Comparison of ENCODE assay signal across 1 cellular context in genomic region chr2:44168684-44169154, GRCh38.
TF ChIP-seq lines count a peak whose summit lies in the region.

PPM1B (plus strand) TSS chr2:44168875; CDS start chr2:44201200, 32,325 bp downstream.

TF ChIP-seq in HepG2, 621 proteins besides CTCF, POLR2A, EP300 and RAD21 (continued from another document and continues in another):
- TF ChIP-seq, protein P1, sequence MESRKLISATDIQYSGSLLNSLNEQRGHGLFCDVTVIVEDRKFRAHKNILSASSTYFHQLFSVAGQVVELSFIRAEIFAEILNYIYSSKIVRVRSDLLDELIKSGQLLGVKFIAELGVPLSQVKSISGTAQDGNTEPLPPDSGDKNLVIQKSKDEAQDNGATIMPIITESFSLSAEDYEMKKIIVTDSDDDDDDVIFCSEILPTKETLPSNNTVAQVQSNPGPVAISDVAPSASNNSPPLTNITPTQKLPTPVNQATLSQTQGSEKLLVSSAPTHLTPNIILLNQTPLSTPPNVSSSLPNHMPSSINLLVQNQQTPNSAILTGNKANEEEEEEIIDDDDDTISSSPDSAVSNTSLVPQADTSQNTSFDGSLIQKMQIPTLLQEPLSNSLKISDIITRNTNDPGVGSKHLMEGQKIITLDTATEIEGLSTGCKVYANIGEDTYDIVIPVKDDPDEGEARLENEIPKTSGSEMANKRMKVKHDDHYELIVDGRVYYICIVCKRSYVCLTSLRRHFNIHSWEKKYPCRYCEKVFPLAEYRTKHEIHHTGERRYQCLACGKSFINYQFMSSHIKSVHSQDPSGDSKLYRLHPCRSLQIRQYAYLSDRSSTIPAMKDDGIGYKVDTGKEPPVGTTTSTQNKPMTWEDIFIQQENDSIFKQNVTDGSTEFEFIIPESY (CRISPR knock-in tag; IDR thresholded peaks at IDR 0.05): 0 out of 2 replicates have a peak, but pooled peaks have one; percentile 30
- TF ChIP-seq XBP1 (CRISPR knock-in tag; IDR thresholded peaks at IDR 0.05): no peak
- TF ChIP-seq SP4 (CRISPR knock-in tag; IDR thresholded peaks at IDR 0.05): peak; percentile 93
- no peak for TF ChIP-seq SMC3 (IDR thresholded peaks at IDR 0.05; ENCODE audit: low read length)
- no peak for TF ChIP-seq U2AF2 (IDR thresholded peaks at IDR 0.05; ENCODE audit: low read depth, low read length)
- no peak for TF ChIP-seq RNF2 (conservative IDR thresholded peaks at IDR 0.05; ENCODE audit: low read depth)
- TF ChIP-seq HOXA5 (CRISPR knock-in tag; IDR thresholded peaks at IDR 0.05): peak; percentile 22; the same call in 1 of the 2 replicates
- TF ChIP-seq MIER3 (CRISPR knock-in tag; IDR thresholded peaks at IDR 0.05; ENCODE audit: borderline replicate concordance): peak; percentile 52; the same call in 1 of the 2 replicates
- TF ChIP-seq NCOA5 (CRISPR knock-in tag; IDR thresholded peaks at IDR 0.05): no peak
- TF ChIP-seq, protein P2, sequence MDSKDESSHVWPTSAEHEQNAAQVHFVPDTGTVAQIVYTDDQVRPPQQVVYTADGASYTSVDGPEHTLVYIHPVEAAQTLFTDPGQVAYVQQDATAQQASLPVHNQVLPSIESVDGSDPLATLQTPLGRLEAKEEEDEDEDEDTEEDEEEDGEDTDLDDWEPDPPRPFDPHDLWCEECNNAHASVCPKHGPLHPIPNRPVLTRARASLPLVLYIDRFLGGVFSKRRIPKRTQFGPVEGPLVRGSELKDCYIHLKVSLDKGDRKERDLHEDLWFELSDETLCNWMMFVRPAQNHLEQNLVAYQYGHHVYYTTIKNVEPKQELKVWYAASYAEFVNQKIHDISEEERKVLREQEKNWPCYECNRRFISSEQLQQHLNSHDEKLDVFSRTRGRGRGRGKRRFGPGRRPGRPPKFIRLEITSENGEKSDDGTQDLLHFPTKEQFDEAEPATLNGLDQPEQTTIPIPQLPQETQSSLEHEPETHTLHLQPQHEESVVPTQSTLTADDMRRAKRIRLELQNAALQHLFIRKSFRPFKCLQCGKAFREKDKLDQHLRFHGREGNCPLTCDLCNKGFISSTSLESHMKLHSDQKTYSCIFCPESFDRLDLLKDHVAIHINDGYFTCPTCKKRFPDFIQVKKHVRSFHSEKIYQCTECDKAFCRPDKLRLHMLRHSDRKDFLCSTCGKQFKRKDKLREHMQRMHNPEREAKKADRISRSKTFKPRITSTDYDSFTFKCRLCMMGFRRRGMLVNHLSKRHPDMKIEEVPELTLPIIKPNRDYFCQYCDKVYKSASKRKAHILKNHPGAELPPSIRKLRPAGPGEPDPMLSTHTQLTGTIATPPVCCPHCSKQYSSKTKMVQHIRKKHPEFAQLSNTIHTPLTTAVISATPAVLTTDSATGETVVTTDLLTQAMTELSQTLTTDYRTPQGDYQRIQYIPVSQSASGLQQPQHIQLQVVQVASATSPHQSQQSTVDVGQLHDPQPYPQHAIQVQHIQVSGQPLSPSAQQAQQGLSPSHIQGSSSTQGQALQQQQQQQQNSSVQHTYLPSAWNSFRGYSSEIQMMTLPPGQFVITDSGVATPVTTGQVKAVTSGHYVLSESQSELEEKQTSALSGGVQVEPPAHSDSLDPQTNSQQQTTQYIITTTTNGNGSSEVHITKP (CRISPR knock-in tag; IDR thresholded peaks at IDR 0.05; ENCODE audit: low read depth): no peak
- TF ChIP-seq CAMTA2 (CRISPR knock-in tag; IDR thresholded peaks at IDR 0.05; ENCODE audit: borderline replicate concordance): no peak; the same call in 1 of the 2 replicates
- no peak for TF ChIP-seq SRSF1 (optimal IDR thresholded peaks at IDR 0.05; ENCODE audit: low read depth, low read length)
- no peak for TF ChIP-seq ZNF180 (CRISPR knock-in tag; IDR thresholded peaks at IDR 0.05; ENCODE audit: borderline replicate concordance, low read depth)
- no peak for TF ChIP-seq CCAR2 (optimal IDR thresholded peaks at IDR 0.05; ENCODE audit: low read depth, low read length)
- TF ChIP-seq TIGD3 (CRISPR knock-in tag; IDR thresholded peaks at IDR 0.05; ENCODE audit: borderline replicate concordance): 0 out of 2 replicates have a peak, but pooled peaks have one; percentile 46
- TF ChIP-seq ZNF101 (CRISPR knock-in tag; IDR thresholded peaks at IDR 0.05; ENCODE audit: borderline replicate concordance, low read depth): no peak
- no peak for TF ChIP-seq ZNF20 (CRISPR knock-in tag; IDR thresholded peaks at IDR 0.05)
- TF ChIP-seq ZFP36L1 (CRISPR knock-in tag; IDR thresholded peaks at IDR 0.05): no peak
- no peak for TF ChIP-seq ZNF503 (CRISPR knock-in tag; IDR thresholded peaks at IDR 0.05)
- TF ChIP-seq, protein P3, sequence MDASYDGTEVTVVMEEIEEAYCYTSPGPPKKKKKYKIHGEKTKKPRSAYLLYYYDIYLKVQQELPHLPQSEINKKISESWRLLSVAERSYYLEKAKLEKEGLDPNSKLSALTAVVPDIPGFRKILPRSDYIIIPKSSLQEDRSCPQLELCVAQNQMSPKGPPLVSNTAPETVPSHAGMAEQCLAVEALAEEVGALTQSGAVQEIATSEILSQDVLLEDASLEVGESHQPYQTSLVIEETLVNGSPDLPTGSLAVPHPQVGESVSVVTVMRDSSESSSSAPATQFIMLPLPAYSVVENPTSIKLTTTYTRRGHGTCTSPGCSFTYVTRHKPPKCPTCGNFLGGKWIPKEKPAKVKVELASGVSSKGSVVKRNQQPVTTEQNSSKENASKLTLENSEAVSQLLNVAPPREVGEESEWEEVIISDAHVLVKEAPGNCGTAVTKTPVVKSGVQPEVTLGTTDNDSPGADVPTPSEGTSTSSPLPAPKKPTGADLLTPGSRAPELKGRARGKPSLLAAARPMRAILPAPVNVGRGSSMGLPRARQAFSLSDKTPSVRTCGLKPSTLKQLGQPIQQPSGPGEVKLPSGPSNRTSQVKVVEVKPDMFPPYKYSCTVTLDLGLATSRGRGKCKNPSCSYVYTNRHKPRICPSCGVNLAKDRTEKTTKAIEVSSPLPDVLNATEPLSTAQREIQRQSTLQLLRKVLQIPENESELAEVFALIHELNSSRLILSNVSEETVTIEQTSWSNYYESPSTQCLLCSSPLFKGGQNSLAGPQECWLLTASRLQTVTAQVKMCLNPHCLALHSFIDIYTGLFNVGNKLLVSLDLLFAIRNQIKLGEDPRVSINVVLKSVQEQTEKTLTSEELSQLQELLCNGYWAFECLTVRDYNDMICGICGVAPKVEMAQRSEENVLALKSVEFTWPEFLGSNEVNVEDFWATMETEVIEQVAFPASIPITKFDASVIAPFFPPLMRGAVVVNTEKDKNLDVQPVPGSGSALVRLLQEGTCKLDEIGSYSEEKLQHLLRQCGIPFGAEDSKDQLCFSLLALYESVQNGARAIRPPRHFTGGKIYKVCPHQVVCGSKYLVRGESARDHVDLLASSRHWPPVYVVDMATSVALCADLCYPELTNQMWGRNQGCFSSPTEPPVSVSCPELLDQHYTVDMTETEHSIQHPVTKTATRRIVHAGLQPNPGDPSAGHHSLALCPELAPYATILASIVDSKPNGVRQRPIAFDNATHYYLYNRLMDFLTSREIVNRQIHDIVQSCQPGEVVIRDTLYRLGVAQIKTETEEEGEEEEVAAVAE (CRISPR knock-in tag; IDR thresholded peaks at IDR 0.05; ENCODE audit: borderline replicate concordance): no peak
- no peak for TF ChIP-seq ZNF354B (CRISPR knock-in tag; IDR thresholded peaks at IDR 0.05)
- no peak for TF ChIP-seq KDM6A (CRISPR knock-in tag; IDR thresholded peaks at IDR 0.05; ENCODE audit: low read depth)
- TF ChIP-seq ZSCAN29 (CRISPR knock-in tag; conservative IDR thresholded peaks at IDR 0.05): no peak
- TF ChIP-seq ZNF713 (CRISPR knock-in tag; IDR thresholded peaks at IDR 0.05): no peak
- TF ChIP-seq KLF12 (CRISPR knock-in tag; IDR thresholded peaks at IDR 0.05; ENCODE audit: borderline replicate concordance): no peak
- TF ChIP-seq PHF8 (CRISPR knock-in tag; IDR thresholded peaks at IDR 0.05): peak; percentile 91
- TF ChIP-seq IRX3 (CRISPR knock-in tag; IDR thresholded peaks at IDR 0.05; ENCODE audit: borderline replicate concordance, low read depth): no peak
- TF ChIP-seq ZNF780A (CRISPR knock-in tag; IDR thresholded peaks at IDR 0.05): no peak
- TF ChIP-seq ZBTB3 (CRISPR knock-in tag; IDR thresholded peaks at IDR 0.05; ENCODE audit: borderline replicate concordance, low read depth): no peak
- no peak for TF ChIP-seq POLR2AphosphoS2 (IDR thresholded peaks at IDR 0.05; ENCODE audit: low read depth, low read length)
- TF ChIP-seq PLRG1 (conservative IDR thresholded peaks at IDR 0.05): no peak
- TF ChIP-seq JARID2 (CRISPR knock-in tag; IDR thresholded peaks at IDR 0.05; ENCODE audit: insufficient replicate concordance): peak; percentile 63
- no peak; the same call in 1 of the 2 replicates for TF ChIP-seq TARDBP (CRISPR knock-in tag; IDR thresholded peaks at IDR 0.05)
- TF ChIP-seq, protein P4, sequence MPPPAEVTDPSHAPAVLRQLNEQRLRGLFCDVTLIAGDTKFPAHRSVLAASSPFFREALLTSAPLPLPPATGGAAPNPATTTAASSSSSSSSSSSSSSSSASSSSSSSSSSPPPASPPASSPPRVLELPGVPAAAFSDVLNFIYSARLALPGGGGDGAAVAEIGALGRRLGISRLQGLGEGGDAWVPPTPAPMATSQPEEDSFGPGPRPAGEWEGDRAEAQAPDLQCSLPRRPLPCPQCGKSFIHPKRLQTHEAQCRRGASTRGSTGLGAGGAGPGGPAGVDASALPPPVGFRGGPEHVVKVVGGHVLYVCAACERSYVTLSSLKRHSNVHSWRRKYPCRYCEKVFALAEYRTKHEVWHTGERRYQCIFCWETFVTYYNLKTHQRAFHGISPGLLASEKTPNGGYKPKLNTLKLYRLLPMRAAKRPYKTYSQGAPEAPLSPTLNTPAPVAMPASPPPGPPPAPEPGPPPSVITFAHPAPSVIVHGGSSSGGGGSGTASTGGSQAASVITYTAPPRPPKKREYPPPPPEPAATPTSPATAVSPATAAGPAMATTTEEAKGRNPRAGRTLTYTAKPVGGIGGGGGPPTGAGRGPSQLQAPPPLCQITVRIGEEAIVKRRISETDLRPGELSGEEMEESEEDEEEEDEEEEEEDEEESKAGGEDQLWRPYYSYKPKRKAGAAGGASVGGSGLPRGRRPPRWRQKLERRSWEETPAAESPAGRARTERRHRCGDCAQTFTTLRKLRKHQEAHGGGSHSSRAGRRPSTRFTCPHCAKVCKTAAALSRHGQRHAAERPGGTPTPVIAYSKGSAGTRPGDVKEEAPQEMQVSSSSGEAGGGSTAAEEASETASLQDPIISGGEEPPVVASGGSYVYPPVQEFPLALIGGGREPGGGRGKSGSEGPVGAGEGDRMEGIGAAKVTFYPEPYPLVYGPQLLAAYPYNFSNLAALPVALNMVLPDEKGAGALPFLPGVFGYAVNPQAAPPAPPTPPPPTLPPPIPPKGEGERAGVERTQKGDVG (CRISPR knock-in tag; IDR thresholded peaks at IDR 0.05; ENCODE audit: borderline replicate concordance): no peak
- TF ChIP-seq JUNB (CRISPR knock-in tag; IDR thresholded peaks at IDR 0.05; ENCODE audit: borderline replicate concordance): no peak
- TF ChIP-seq DNMT3B (CRISPR knock-in tag; conservative IDR thresholded peaks at IDR 0.05): no peak
- TF ChIP-seq CREBL2 (CRISPR knock-in tag; IDR thresholded peaks at IDR 0.05; ENCODE audit: borderline replicate concordance): no peak
- TF ChIP-seq NRL (CRISPR knock-in tag; IDR thresholded peaks at IDR 0.05; ENCODE audit: borderline replicate concordance): peak; percentile 74; the same call in 1 of the 2 replicates
- TF ChIP-seq, protein P5, sequence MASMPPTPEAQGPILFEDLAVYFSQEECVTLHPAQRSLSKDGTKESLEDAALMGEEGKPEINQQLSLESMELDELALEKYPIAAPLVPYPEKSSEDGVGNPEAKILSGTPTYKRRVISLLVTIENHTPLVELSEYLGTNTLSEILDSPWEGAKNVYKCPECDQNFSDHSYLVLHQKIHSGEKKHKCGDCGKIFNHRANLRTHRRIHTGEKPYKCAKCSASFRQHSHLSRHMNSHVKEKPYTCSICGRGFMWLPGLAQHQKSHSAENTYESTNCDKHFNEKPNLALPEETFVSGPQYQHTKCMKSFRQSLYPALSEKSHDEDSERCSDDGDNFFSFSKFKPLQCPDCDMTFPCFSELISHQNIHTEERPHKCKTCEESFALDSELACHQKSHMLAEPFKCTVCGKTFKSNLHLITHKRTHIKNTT (CRISPR knock-in tag; IDR thresholded peaks at IDR 0.05): no peak
- TF ChIP-seq ZNF589 (CRISPR knock-in tag; conservative IDR thresholded peaks at IDR 0.05): 0 out of 2 replicates have a peak, but pooled peaks have one; percentile 60
- TF ChIP-seq RBM39 (IDR thresholded peaks at IDR 0.05; ENCODE audit: low read depth, low read length, poor library complexity, severe bottlenecking): no peak
- no peak for TF ChIP-seq ZNF605 (CRISPR knock-in tag; IDR thresholded peaks at IDR 0.05)
- peak; percentile 69 for TF ChIP-seq NR0B2 (CRISPR knock-in tag; IDR thresholded peaks at IDR 0.05)
- no peak for TF ChIP-seq CC2D1A (CRISPR knock-in tag; IDR thresholded peaks at IDR 0.05)
- no peak for TF ChIP-seq ZBTB7B (CRISPR knock-in tag; IDR thresholded peaks at IDR 0.05)
- no peak for TF ChIP-seq ZNF7 (CRISPR knock-in tag; IDR thresholded peaks at IDR 0.05)
- TF ChIP-seq ZNF616 (CRISPR knock-in tag; IDR thresholded peaks at IDR 0.05; ENCODE audit: low read depth): no peak
- peak; percentile 53; the same call in 1 of the 2 replicates for TF ChIP-seq MYC (CRISPR knock-in tag; IDR thresholded peaks at IDR 0.05; ENCODE audit: borderline replicate concordance)
- TF ChIP-seq GTF2F1 (IDR thresholded peaks at IDR 0.05; ENCODE audit: low read length): 0 out of 2 replicates have a peak, but pooled peaks have one; percentile 51
- no peak for TF ChIP-seq PRMT3 (CRISPR knock-in tag; IDR thresholded peaks at IDR 0.05; ENCODE audit: borderline replicate concordance, low read depth)
